1 cellular context compared by ENCODE assay signal in genomic region chr11:10032991-10033390, GRCh38.
TF ChIP-seq lines count a peak whose summit lies in the region.

No MANE protein-coding gene starts in this region.

TF ChIP-seq in IMR-90, 13 proteins besides CTCF, POLR2A, EP300 and RAD21 (continued from another document):
- TF ChIP-seq USF2 (IDR thresholded peaks at IDR 0.05; ENCODE audit: low read depth, low read length) (no peak), RCOR1 (IDR thresholded peaks at IDR 0.05; ENCODE audit: insufficient replicate concordance, low read length) (no peak), MAZ (IDR thresholded peaks at IDR 0.05; ENCODE audit: borderline replicate concordance, low read depth, low read length) (no peak), SMC3 (IDR thresholded peaks at IDR 0.05; ENCODE audit: low read depth, low read length) (no peak)
